In genomic region chr5:14664270-14665109, GRCh38 we compare ENCODE assay signal across 8 cellular contexts. TPM values are rescaled to one million over a fixed set of nuclear protein-coding genes. Genes with fewer than 3 reads are reported as not detected.
DNase-seq lines count a peak whose midpoint lies in the region; ATAC-seq and TF ChIP-seq lines count a peak whose summit lies in the region.

Gene OTULIN (plus strand): TSS chr5:14664718. CDS start chr5:14664826, 108 bp downstream.

- peak within 1 kb of the TSS; percentile 97 for H3K27ac Mint-ChIP-seq in activated naive CD4-positive, alpha-beta T cell treated with anti-CD3 and anti-CD28 coated beads, Interleukin-2, amount 10 ng/mL, durations not matched to agents 7 days and 5 days

- H3K27me3 Mint-ChIP-seq in activated naive CD4-positive, alpha-beta T cell treated with anti-CD3 and anti-CD28 coated beads, Interleukin-2, amount 10 ng/mL, durations not matched to agents 7 days and 5 days = no peaks in the 10 kb centered on the region

- H3K79me2 ChIP-seq in MM.1S (ENCODE audit: low read length) = peaks cover 58% of the 10 kb centered on the region

- H3K36me3 Mint-ChIP-seq in activated naive CD4-positive, alpha-beta T cell treated with anti-CD3 and anti-CD28 coated beads, Interleukin-2, amount 10 ng/mL, durations not matched to agents 7 days and 5 days = peaks cover 37% of the 10 kb centered on the region

- DNase-seq in GF-D8 (lab: John Stamatoyannopoulos, UW) (peak; percentile 85), HCEC 1CT (peak; percentile 90), MM.1S (peak; percentile 95), SK-N-MC (ENCODE audit: low read depth, low spot score) (no peak), globus pallidus (ENCODE audit: low spot score) (peak; percentile 94), omental fat pad (ENCODE audit: low spot score) (peak; percentile 51)
- peak; percentile 91 for DNase-seq in activated naive CD4-positive, alpha-beta T cell treated with anti-CD3 and anti-CD28 coated beads, Interleukin-2, amount 10 ng/mL, durations not matched to agents 7 days and 5 days

- H3K27me3 ChIP-seq in MM.1S (replicated peaks; ENCODE audit: insufficient read depth, low read length) = no peaks in the 10 kb centered on the region

- CTCF ChIA-PET in activated naive CD4-positive, alpha-beta T cell treated with anti-CD3 and anti-CD28 coated beads, Interleukin-2, amount 10 ng/mL, durations not matched to agents 7 days and 5 days (lab: Charles Lee) = no interaction called here

- H3K9me2 ChIP-seq in MM.1S (replicated peaks; ENCODE audit: insufficient read depth, low read length) = no peaks in the 10 kb centered on the region

- peaks cover 18% of the 10 kb centered on the region for H4K20me1 ChIP-seq in MM.1S (ENCODE audit: insufficient read depth, low read length)

- peak; percentile 97 for ATAC-seq in omental fat pad (ENCODE audit: low FRiP score)

- H3K36me3 ChIP-seq in MM.1S (replicated peaks; ENCODE audit: insufficient read depth, low read length) = no peaks in the 10 kb centered on the region
- no peaks in the 10 kb centered on the region for H3K36me3 ChIP-seq in SK-N-MC (ENCODE audit: insufficient read depth, low read length)

- TF ChIP-seq CTCF in MM.1S (IDR thresholded peaks at IDR 0.05; ENCODE audit: low read length) (no peak), omental fat pad (IDR thresholded peaks at IDR 0.05) (no peak)

- H3K9ac ChIP-seq in MM.1S (ENCODE audit: low read length) (peak within 1 kb of the TSS; percentile 87), SK-N-MC (ENCODE audit: insufficient read length) (peak within 1 kb of the TSS; percentile 85)

- H3K4me2 ChIP-seq in MM.1S (ENCODE audit: low read depth, low read length) = peak within 1 kb of the TSS; percentile 97

- peaks cover 24% of the 10 kb centered on the region for H3K4me1 ChIP-seq in MM.1S (ENCODE audit: low read length)

- H3K9me3 ChIP-seq in MM.1S (replicated peaks; ENCODE audit: insufficient read depth, low read length) (no peaks in the 10 kb centered on the region), SK-N-MC (ENCODE audit: low read depth, low read length) (no peaks in the 10 kb centered on the region)

- peaks cover 3% of the 10 kb centered on the region for H3K9me3 Mint-ChIP-seq in activated naive CD4-positive, alpha-beta T cell treated with anti-CD3 and anti-CD28 coated beads, Interleukin-2, amount 10 ng/mL, durations not matched to agents 7 days and 5 days

- H2AFZ ChIP-seq in MM.1S (ENCODE audit: low read length) = peak within 1 kb of the TSS; percentile 80

- H3K4me3 ChIP-seq in MM.1S (ENCODE audit: low read length) (peak within 1 kb of the TSS; percentile 80), SK-N-MC (peak within 1 kb of the TSS; percentile 96)

- H3K4me3 Mint-ChIP-seq in activated naive CD4-positive, alpha-beta T cell treated with anti-CD3 and anti-CD28 coated beads, Interleukin-2, amount 10 ng/mL, durations not matched to agents 7 days and 5 days = peak within 1 kb of the TSS; percentile 86

- peaks cover 76% of the 10 kb centered on the region for H3K4me1 Mint-ChIP-seq in activated naive CD4-positive, alpha-beta T cell treated with anti-CD3 and anti-CD28 coated beads, Interleukin-2, amount 10 ng/mL, durations not matched to agents 7 days and 5 days

- peaks cover 28% of the 10 kb centered on the region for H3F3A ChIP-seq in MM.1S (ENCODE audit: insufficient read depth, low read length)

- H3K27ac ChIP-seq in MM.1S (ENCODE audit: low read length) (peak within 1 kb of the TSS; percentile 94), SK-N-MC (no peak within 1 kb of the TSS), temporal lobe (ENCODE audit: low read depth, low read length) (peak within 1 kb of the TSS; percentile 78)

RNA-seq across cellular contexts. Expression of gene OTULIN, which starts in this region (rescaled TPM):
- 10 to 100 TPM; 28.3 to 55.0 (median 30.3) TPM for total RNA-seq in omental fat pad
- 10.6 TPM for total RNA-seq in temporal lobe
